ENCODE assay signal across 19 cellular contexts in the genomic region with DNA sequence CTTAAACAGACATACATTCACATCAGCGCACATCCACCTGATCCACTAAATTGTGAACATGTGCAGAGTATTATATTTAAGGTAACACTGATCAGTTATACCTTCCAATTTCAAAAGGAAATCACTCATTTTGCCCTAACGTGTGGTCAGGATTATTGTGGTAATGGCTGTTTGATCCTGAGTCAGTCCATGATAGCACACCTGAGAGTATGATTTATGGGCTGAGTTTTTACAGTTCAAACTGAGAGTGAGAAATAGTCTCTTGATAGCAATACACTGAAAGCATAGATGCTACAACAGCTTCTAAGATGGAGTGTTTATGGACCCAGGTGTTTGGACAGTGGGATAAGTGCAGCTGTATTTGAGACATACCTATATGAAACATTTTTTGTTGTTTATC.
"Had no signal": no experiment of that assay in that cellular context is flagged by ENCODE, and none has a peak within 500 bp of the region (broad histone marks: within the 10 kb centered on the region; RNA-seq: fewer than 3 reads in every experiment).

No MANE protein-coding gene starts in this region.

- H3K9me3 Mint-ChIP-seq: dendritic cell treated with granulocyte-macrophage colony-stimulating factor and Interleukin-4, amounts not matched to agents 40 ng/mL and 50 ng/mL, for 4 days; endodermal cell; naive thymus-derived CD8-positive, alpha-beta T cell; nephron progenitor cell had no signal

- ATAC-seq: esophagus mucosa; gastrocnemius medialis; left ventricle myocardium superior; lower lobe of right lung; naive thymus-derived CD8-positive, alpha-beta T cell; sciatic nerve had no signal

- H3K4me3 Mint-ChIP-seq: dendritic cell treated with granulocyte-macrophage colony-stimulating factor and Interleukin-4, amounts not matched to agents 40 ng/mL and 50 ng/mL, for 4 days; endodermal cell; naive thymus-derived CD8-positive, alpha-beta T cell; nephron progenitor cell had no signal

- H3K27me3 Mint-ChIP-seq: dendritic cell treated with granulocyte-macrophage colony-stimulating factor and Interleukin-4, amounts not matched to agents 40 ng/mL and 50 ng/mL, for 4 days had no signal

- H3K27ac Mint-ChIP-seq: dendritic cell treated with granulocyte-macrophage colony-stimulating factor and Interleukin-4, amounts not matched to agents 40 ng/mL and 50 ng/mL, for 4 days; endodermal cell; naive thymus-derived CD8-positive, alpha-beta T cell; nephron progenitor cell had no signal

- H3K4me1 Mint-ChIP-seq: naive thymus-derived CD8-positive, alpha-beta T cell had no signal

- H3K36me3 Mint-ChIP-seq: naive thymus-derived CD8-positive, alpha-beta T cell had no signal

- DNase-seq: effector CD8-positive, alpha-beta T cell; endodermal cell; foreskin fibroblast; gastrocnemius medialis; head of caudate nucleus; left ventricle myocardium superior; lower lobe of right lung; naive thymus-derived CD8-positive, alpha-beta T cell; nephron progenitor cell; nucleus accumbens; stimulated activated CD4-positive, alpha-beta T cell treated with anti-CD3 and anti-CD28 coated beads, Interleukin-12 subunit alpha, Interleukin-12 subunit beta, amount 100 ng/mL, for 4 hours; stimulated activated CD4-positive, alpha-beta T cell treated with anti-CD3 and anti-CD28 coated beads, Interleukin-1b, Interleukin-23, amount 100 ng/mL, for 48 hours; stimulated activated CD4-positive, alpha-beta T cell treated with anti-CD3 and anti-CD28 coated beads, Interleukin-4, amount 100 ng/mL, for 1 hour; stimulated activated CD8-positive, alpha-beta memory T cell treated with anti-CD3 and anti-CD28 coated beads, Interleukin-4, amount 100 ng/mL, for 48 hours; stimulated activated naive CD4-positive, alpha-beta T cell treated with Interleukin-2 at 50 U/mL for 16 hours; upper lobe of left lung had no signal
